ENCODE assay signal across 8 cellular contexts in genomic region chr20:37384683-37385174, GRCh38. TPM values are rescaled to one million over a fixed set of nuclear protein-coding genes. Genes with fewer than 3 reads are reported as not detected.
DNase-seq lines count a peak whose midpoint lies in the region; ATAC-seq and TF ChIP-seq lines count a peak whose summit lies in the region.

No MANE protein-coding gene starts in this region.

- CTCF ChIA-PET in AG04450 (lab: Charles Lee): interaction anchor here (0.6 to 3.7 kb wide), 15 partner anchors 8 to 193 kb away, joined by 3 to 34 read pairs (median 4); partner anchors contain the start of genes MANBAL and SRC

- POLR2A ChIA-PET in AG04450 (lab: Yijun Ruan, JAX): no interaction called here

- H3K4me3 ChIP-seq in AG04450 (ENCODE audit: low read depth, low read length) (peak overlapping the region; percentile 17; the same call in 1 of the 2 replicates), mesodermal cell (ENCODE audit: extremely low read depth, insufficient read depth, low read length, poor library complexity, severe bottlenecking) (no peak overlapping the region)

- no peak overlapping the region for H3K27ac ChIP-seq in AG04450 (ENCODE audit: low read depth, low read length)
- peak overlapping the region; percentile 5 for H3K27ac ChIP-seq in mesodermal cell (ENCODE audit: low read depth, low read length, severe bottlenecking)

- TF ChIP-seq CTCF in AG04450 (IDR thresholded peaks at IDR 0.05; ENCODE audit: low read depth, low read length): peak; percentile 82

- no peak for ATAC-seq in HG02870 (IDR thresholded peaks at IDR 0.05; ENCODE audit: unreplicated experiment)

- no peaks in the 10 kb centered on the region for H3K27me3 ChIP-seq in AG04450 (ENCODE audit: control insufficient read depth, insufficient read depth, low read length)

- H3K4me1 ChIP-seq in mesodermal cell (ENCODE audit: control insufficient read depth, insufficient read depth, low read length, poor library complexity, severe bottlenecking): peaks cover 3% of the 10 kb centered on the region

- H3K36me3 ChIP-seq in mesodermal cell (ENCODE audit: control insufficient read depth, insufficient read depth, low read length): peaks cover 79% of the 10 kb centered on the region

- DNase-seq in AG04450 (ENCODE audit: low read depth, low spot score): no peak
- DNase-seq in GM19240 (ENCODE audit: insufficient read length, low spot score): peak; percentile 73
- DNase-seq in MV-4-11 (lab: John Stamatoyannopoulos, UW): peak; percentile 34
- DNase-seq in activated CD4-positive, alpha-beta T cell treated with anti-CD3 and anti-CD28 coated beads, Interleukin-2, amount 50 U/mL, for 4 hours: peak; percentile 65 to 70
- DNase-seq in effector CD4-positive, alpha-beta T cell: peak; percentile 66
- peak; percentile 54 to 63 for DNase-seq in stimulated activated CD8-positive, alpha-beta memory T cell treated with anti-CD3 and anti-CD28 coated beads, Interleukin-4, amount 100 ng/mL, for 1 hour (ENCODE audit: low read depth in 2 of 2, low spot score in 1 of 2)

- H3K9me3 ChIP-seq in AG04450 (ENCODE audit: control insufficient read depth, insufficient read depth, low read length): no peaks in the 10 kb centered on the region; the same call in 1 of the 2 replicates
- no peaks in the 10 kb centered on the region for H3K9me3 ChIP-seq in mesodermal cell (ENCODE audit: control insufficient read depth, low read length)

- whole genome bisulfite sequencing in mesodermal cell (ENCODE audit: insufficient coverage in 2 of 2), 2 experiments: 32 to 36% methylated on average over 29 to 42 of the region's 42 CpGs

RNA-seq across cellular contexts. Expression of gene SRC, which starts 38.8 kb away (rescaled TPM):
- polyA plus RNA-seq in AG04450 (2011; rRNA removed): 13.9 and 19.1 TPM in 2 replicates
- 21.9 and 28.6 TPM in 2 replicates for polyA minus RNA-seq in AG04450 (2011; rRNA and poly(A)+ RNA removed)
- 97.8 TPM for polyA plus RNA-seq in mesodermal cell (2013, experiment 1 of 2)
- 102 TPM for polyA plus RNA-seq in mesodermal cell (2013, experiment 2 of 2)
